In the genomic region with DNA sequence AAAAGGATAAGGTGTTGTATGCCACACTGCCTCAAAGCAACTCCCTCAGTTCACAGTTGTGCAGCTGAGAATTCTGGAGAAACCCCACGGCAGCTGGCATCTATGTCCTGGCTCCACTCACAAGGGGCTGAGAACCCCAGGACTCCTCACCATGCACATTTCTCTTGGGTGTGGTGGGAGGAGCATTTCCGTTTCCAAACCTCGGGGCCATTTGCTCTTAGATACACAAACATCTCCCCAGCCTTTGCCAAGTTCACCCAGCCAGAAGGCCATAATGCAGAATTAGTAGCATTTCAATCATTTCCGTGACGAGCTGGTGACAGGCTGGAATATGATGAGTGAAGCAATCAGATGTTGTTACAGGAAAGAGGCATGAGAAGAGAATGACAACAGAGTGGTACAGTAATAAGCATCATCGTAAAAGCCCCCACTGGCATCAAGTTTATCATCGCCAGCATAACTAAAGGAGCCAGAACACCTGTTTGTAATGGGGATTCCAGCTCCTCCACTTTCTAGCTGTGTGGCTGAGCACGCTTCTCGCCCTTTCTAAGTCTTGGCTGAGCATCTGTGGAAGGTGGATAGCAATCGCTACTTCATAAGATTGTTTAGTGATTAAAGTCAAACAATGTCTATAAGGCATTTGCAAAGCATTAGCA, we compare ENCODE assay signal across 22 cellular contexts.
DNase-seq lines count a peak whose midpoint lies in the region; ATAC-seq, FAIRE-seq and TF ChIP-seq lines count a peak whose summit lies in the region.
"Had no signal": no experiment of that assay in that cellular context is flagged by ENCODE, and none has a peak within 500 bp of the region (broad histone marks: within the 10 kb centered on the region; RNA-seq: fewer than 3 reads in every experiment).

No MANE protein-coding gene starts in this region.

- BruUV-seq in mammary epithelial cell (replicated peaks; lab: Mats Ljungman, UMichigan) = no TSS peak

- 75% methylated on average over 10 of the region's 10 CpGs for WGBS in mammary epithelial cell (ENCODE audit: low coverage, missing lambda C conversion rate)
- WGBS in small intestine, 3 donors = 83 to 85% (median 83%) methylated on average over 10 of the region's 10 CpGs

- H3K4me3 ChIP-seq in mammary epithelial cell (replicated peaks in 1 of 3; ENCODE audit: insufficient read depth in 1 of 3, low read depth in 2 of 3, low read length in 3 of 3) = no peak overlapping the region
- H3K4me3 ChIP-seq in breast epithelium = no peak overlapping the region
- no peak overlapping the region for H3K4me3 ChIP-seq in OCI-LY1 (ENCODE audit: low read depth, low read length, poor library complexity, severe bottlenecking)
- no peak overlapping the region for H3K4me3 ChIP-seq in small intestine (ENCODE audit: low read depth in 1 of 2, low read length in 2 of 2)
- H3K4me3 ChIP-seq: body of pancreas had no signal

- H3K36me3 ChIP-seq in mammary epithelial cell (ENCODE audit: insufficient read depth, low read length) (no peaks in the 10 kb centered on the region), breast epithelium (no peaks in the 10 kb centered on the region), OCI-LY1 (ENCODE audit: insufficient read depth, low read length) (no peaks in the 10 kb centered on the region), small intestine (ENCODE audit: control insufficient read depth in 2 of 2, insufficient read depth in 2 of 2, low read length in 2 of 2) (no peaks in the 10 kb centered on the region)
- H3K36me3 ChIP-seq: neutrophil had no signal

- H3K79me2 ChIP-seq in mammary epithelial cell (ENCODE audit: insufficient read depth, low read length) (no peaks in the 10 kb centered on the region), OCI-LY1 (ENCODE audit: insufficient read depth, low read length) (no peaks in the 10 kb centered on the region)

- TF ChIP-seq POLR2A in breast epithelium (IDR thresholded peaks at IDR 0.05) = no peak

- H3K27ac ChIP-seq in mammary epithelial cell (ENCODE audit: insufficient read depth, low read depth, low read length) = no peak overlapping the region
- H3K27ac ChIP-seq in breast epithelium = no peak overlapping the region
- peak overlapping the region; percentile 33 for H3K27ac ChIP-seq in OCI-LY1 (ENCODE audit: low read depth, low read length, poor library complexity, severe bottlenecking)
- H3K27ac ChIP-seq in small intestine (ENCODE audit: low read depth in 1 of 2, low read length in 1 of 2) = no peak overlapping the region
- H3K27ac ChIP-seq: body of pancreas, neutrophil had no signal

- ATAC-seq in left colon (peak; percentile 50), left cardiac atrium (no peak), HG03025 (IDR thresholded peaks at IDR 0.05; ENCODE audit: low FRiP score, unreplicated experiment) (no peak)
- ATAC-seq: body of pancreas, SK-N-SH treated with all-trans-retinoic acid at 6 μM for 48 hours had no signal

- H3K9me3 ChIP-seq in mammary epithelial cell (replicated peaks; ENCODE audit: insufficient read depth, low read length) (no peaks in the 10 kb centered on the region), breast epithelium (no peaks in the 10 kb centered on the region), OCI-LY1 (ENCODE audit: low read length) (no peaks in the 10 kb centered on the region), small intestine (ENCODE audit: control insufficient read depth, low read depth) (no peaks in the 10 kb centered on the region)
- H3K9me3 ChIP-seq: body of pancreas, neutrophil had no signal

- H3K9ac ChIP-seq in mammary epithelial cell (ENCODE audit: insufficient read depth, low read length) (no peak overlapping the region), OCI-LY1 (ENCODE audit: low read length) (peak overlapping the region; percentile 34)

- H3K9me2 ChIP-seq in OCI-LY1 (ENCODE audit: low read depth, low read length) = no peaks in the 10 kb centered on the region

- H3K27me3 ChIP-seq in mammary epithelial cell (ENCODE audit: insufficient read depth, low read length) (no peaks in the 10 kb centered on the region), breast epithelium (no peaks in the 10 kb centered on the region), OCI-LY1 (ENCODE audit: insufficient read depth, low read length) (no peaks in the 10 kb centered on the region), small intestine (ENCODE audit: control insufficient read depth in 2 of 2, insufficient read depth in 2 of 2, low read length in 2 of 2) (no peaks in the 10 kb centered on the region)
- H3K27me3 ChIP-seq: body of pancreas, neutrophil had no signal

- CTCF ChIA-PET in mammary epithelial cell (lab: Charles Lee; ENCODE audit: low non-redundant PET) = no interaction called here

- in situ Hi-C loops in mammary epithelial cell (cut with MboI; ENCODE audit: low sequenced_read_pairs in 2 of 2) = no loop called here

- TF ChIP-seq CTCF in mammary epithelial cell (conservative IDR thresholded peaks at IDR 0.05 in 1 of 2, IDR thresholded peaks at IDR 0.05 in 1 of 2; ENCODE audit: extremely low read depth in 1 of 2, insufficient read depth in 1 of 2, low read depth in 1 of 2, low read length in 2 of 2) (no peak), breast epithelium (IDR thresholded peaks at IDR 0.05) (no peak), OCI-LY1 (IDR thresholded peaks at IDR 0.05; ENCODE audit: low read length) (no peak)

- intact Hi-C loops in mammary epithelial cell (cut with micrococcal nuclease) = loop anchor here (5.0 kb wide), 1 partner anchor 42 kb away; no protein-coding TSS in a partner anchor
- intact Hi-C loops in breast epithelium (cut with DNase I; ENCODE audit: low total_unique reads) = loop anchor here (10.0 kb wide), 1 partner anchor 69 kb away; no protein-coding TSS in a partner anchor
- intact Hi-C loops in left colon (cut with DNase I, micrococcal nuclease) = no loop called here
- intact Hi-C loops in left cardiac atrium (cut with DNase I) = no loop called here

- H3K4me1 ChIP-seq in mammary epithelial cell (ENCODE audit: insufficient read depth, low read length) (no peaks in the 10 kb centered on the region), breast epithelium (no peaks in the 10 kb centered on the region), OCI-LY1 (ENCODE audit: insufficient read depth, low read length, severe bottlenecking) (peaks cover 49% of the 10 kb centered on the region), small intestine (ENCODE audit: control insufficient read depth in 2 of 2, insufficient read depth in 1 of 2, low read depth in 1 of 2, low read length in 1 of 2) (no peaks in the 10 kb centered on the region)
- H3K4me1 ChIP-seq: body of pancreas had no signal

- H3K4me2 ChIP-seq in mammary epithelial cell (ENCODE audit: insufficient read depth, low read depth, low read length) (no peak overlapping the region), OCI-LY1 (ENCODE audit: low read length) (peak overlapping the region; percentile 5; the same call in 1 of the 2 replicates)

- H4K20me1 ChIP-seq in mammary epithelial cell (ENCODE audit: insufficient read depth, low read length) (no peaks in the 10 kb centered on the region), OCI-LY1 (ENCODE audit: insufficient read depth, low read length) (no peaks in the 10 kb centered on the region)

- H2AFZ ChIP-seq in mammary epithelial cell (ENCODE audit: low read depth, low read length) = peak overlapping the region; percentile 43
- H2AFZ ChIP-seq in OCI-LY1 (ENCODE audit: low read length) = peak overlapping the region; percentile 66; the same call in 1 of the 2 replicates

- DNase-seq in mammary epithelial cell (no peak), breast epithelium (ENCODE audit: low spot score in 2 of 2) (no peak), left colon (no peak), left cardiac atrium (no peak), COLO829 (ENCODE audit: low spot score) (no peak), small intestine (no peak)
- DNase-seq: ACHN; activated CD4-positive, alpha-beta T cell treated with anti-CD3 and anti-CD28 coated beads for 4 hours; activated naive CD8-positive, alpha-beta T cell treated with anti-CD3 and anti-CD28 coated beads, Interleukin-2, amount 10 ng/mL, durations not matched to agents 7 days and 5 days; body of pancreas; CD4-positive, CD25-positive, alpha-beta regulatory T cell; foreskin fibroblast; hippocampal formation; midbrain; stimulated activated CD8-positive, alpha-beta memory T cell treated with anti-CD3 and anti-CD28 coated beads, Interleukin-4, amount 100 ng/mL, for 48 hours had no signal

- 0 out of 2 replicates have a peak, but pooled peaks cover 4% of the 10 kb centered on the region for H3F3A ChIP-seq in OCI-LY1 (ENCODE audit: insufficient read depth, low read length)

- dilution Hi-C loops in mammary epithelial cell (cut with HindIII; ENCODE audit: low sequenced_read_pairs) = no loop called here

- no peak for FAIRE-seq in small intestine (lab: Jason Lieb, UNC)
- FAIRE-seq: colon, endothelial cell of umbilical vein, RCC 7860 had no signal

Comparison
In these comparisons a context has a peak if more than half of its experiments do, and no peak if none do; other contexts are left out.
1. intact Hi-C loops: an anchor here in mammary epithelial cell (5.0 kb wide) and breast epithelium (10.0 kb wide); none called in left colon and left cardiac atrium.